In the genomic region with DNA sequence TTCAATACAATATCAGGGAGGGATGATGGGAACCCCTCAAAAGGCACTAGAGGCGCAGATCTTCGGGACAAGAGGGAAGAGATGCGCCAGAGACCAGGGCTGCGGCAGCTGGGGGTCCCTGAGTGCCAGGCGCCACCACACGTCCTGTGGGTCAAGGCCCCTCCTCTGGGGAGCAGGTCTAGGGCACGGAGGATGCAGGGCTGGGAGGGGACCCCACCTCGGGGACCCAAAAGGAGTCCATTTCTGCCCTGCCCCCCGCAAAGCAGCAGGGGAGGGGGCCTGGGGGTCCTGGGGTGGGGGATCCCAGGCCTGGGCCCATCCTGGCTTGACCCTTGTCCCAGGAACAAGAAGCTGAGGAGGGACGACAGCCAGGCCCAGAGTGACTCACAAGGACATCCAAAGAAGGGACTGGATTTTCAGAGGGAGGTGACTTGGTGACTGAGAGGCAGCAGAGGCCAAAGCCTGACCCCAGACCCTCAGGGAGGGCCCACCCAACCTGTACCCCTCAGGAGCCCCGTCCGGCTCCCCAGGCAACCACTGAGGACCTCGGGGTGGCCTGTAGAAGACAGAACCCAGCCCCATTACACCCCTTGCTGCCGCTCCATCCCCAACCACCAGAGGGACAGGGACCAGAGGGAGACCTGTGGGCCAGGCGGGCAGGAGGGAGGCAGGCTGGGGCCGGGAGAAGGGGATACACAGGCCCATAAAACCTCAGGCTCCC, we compare ENCODE assay signal across 8 cellular contexts. TPM values are rescaled to one million over a fixed set of nuclear protein-coding genes. Genes with fewer than 3 reads are reported as not detected.
DNase-seq lines count a peak whose midpoint lies in the region; ATAC-seq and TF ChIP-seq lines count a peak whose summit lies in the region.
"Had no signal": no experiment of that assay in that cellular context is flagged by ENCODE, and none has a peak within 500 bp of the region (broad histone marks: within the 10 kb centered on the region; RNA-seq: fewer than 3 reads in every experiment).

No MANE protein-coding gene starts in this region.

- no peaks in the 10 kb centered on the region for H3K36me3 Mint-ChIP-seq in activated naive CD4-positive, alpha-beta T cell treated with anti-CD3 and anti-CD28 coated beads for 36 hours (ENCODE audit: low read depth)

- WGBS in hepatocyte (ENCODE audit: low lambda C conversion rate, missing lambda C conversion rate) = 85% methylated on average over 14 of the region's 16 CpGs

- ATAC-seq in GM18861 (IDR thresholded peaks at IDR 0.05; ENCODE audit: unreplicated experiment) (no peak), HG03159 (IDR thresholded peaks at IDR 0.05; ENCODE audit: unreplicated experiment) (no peak)
- ATAC-seq: T-cell had no signal

- DNase-seq in GM12864 (ENCODE audit: low read depth) (no peak), MG63 (peak; percentile 45), hepatocyte (ENCODE audit: low spot score) (peak; percentile 58)
- peak; percentile 37 for DNase-seq in activated naive CD4-positive, alpha-beta T cell treated with anti-CD3 and anti-CD28 coated beads for 36 hours
- DNase-seq in stimulated activated naive CD4-positive, alpha-beta T cell treated with Interleukin-2 at 50 U/mL for 16 hours (lab: John Stamatoyannopoulos, UW) = peak; percentile 4

- H2AFZ ChIP-seq in hepatocyte = no peak overlapping the region

- TF ChIP-seq CTCF in GM12864 (IDR thresholded peaks at IDR 0.05; ENCODE audit: low read depth, low read length, missing control alignments) (peak; percentile 66), hepatocyte (IDR thresholded peaks at IDR 0.05; ENCODE audit: poor library complexity) (peak; percentile 47)

- CTCF ChIA-PET in activated naive CD4-positive, alpha-beta T cell treated with anti-CD3 and anti-CD28 coated beads for 36 hours (lab: Charles Lee) = interaction anchor here (1.2 to 4.1 kb wide), 3 partner anchors 81 to 364 kb away, joined by 3 to 34 read pairs (median 8); a partner anchor contains a TSS

- no peaks in the 10 kb centered on the region for H3K9me2 ChIP-seq in hepatocyte (replicated peaks; ENCODE audit: insufficient read depth)

- no peaks in the 10 kb centered on the region for H3K79me2 ChIP-seq in hepatocyte

- H3K9me3 Mint-ChIP-seq in activated naive CD4-positive, alpha-beta T cell treated with anti-CD3 and anti-CD28 coated beads for 36 hours = no peaks in the 10 kb centered on the region
- H3K9me3 Mint-ChIP-seq: T-cell had no signal

- H3K9me3 ChIP-seq in MG63 = no peaks in the 10 kb centered on the region
- H3K9me3 ChIP-seq in hepatocyte (ENCODE audit: low read depth) = no peaks in the 10 kb centered on the region

- no peaks in the 10 kb centered on the region for H3K27me3 Mint-ChIP-seq in activated naive CD4-positive, alpha-beta T cell treated with anti-CD3 and anti-CD28 coated beads for 36 hours (ENCODE audit: low read depth)
- H3K27me3 Mint-ChIP-seq: T-cell had no signal

- no peak overlapping the region for H3K27ac Mint-ChIP-seq in activated naive CD4-positive, alpha-beta T cell treated with anti-CD3 and anti-CD28 coated beads for 36 hours
- H3K27ac Mint-ChIP-seq: T-cell had no signal

- H4K20me1 ChIP-seq in hepatocyte (ENCODE audit: insufficient read depth, poor library complexity, severe bottlenecking) = no peaks in the 10 kb centered on the region

- no peak overlapping the region for H3K27ac ChIP-seq in hepatocyte

- H3K4me1 ChIP-seq in hepatocyte (ENCODE audit: insufficient read depth) = no peaks in the 10 kb centered on the region

- H3K4me3 Mint-ChIP-seq in activated naive CD4-positive, alpha-beta T cell treated with anti-CD3 and anti-CD28 coated beads for 36 hours = no peak overlapping the region
- H3K4me3 Mint-ChIP-seq: T-cell had no signal

- H3K4me1 Mint-ChIP-seq in activated naive CD4-positive, alpha-beta T cell treated with anti-CD3 and anti-CD28 coated beads for 36 hours (ENCODE audit: low read depth) = no peaks in the 10 kb centered on the region
- H3K4me1 Mint-ChIP-seq: T-cell had no signal

- H3K27me3 ChIP-seq in MG63 = no peaks in the 10 kb centered on the region
- H3K27me3 ChIP-seq in hepatocyte = no peaks in the 10 kb centered on the region

- intact Hi-C loops in activated naive CD4-positive, alpha-beta T cell treated with anti-CD3 and anti-CD28 coated beads for 36 hours (cut with micrococcal nuclease) = no loop called here

- no peak overlapping the region for H3K4me2 ChIP-seq in hepatocyte

- H3K36me3 ChIP-seq in MG63 (peaks cover 76% of the 10 kb centered on the region), hepatocyte (replicated peaks; ENCODE audit: insufficient read depth, low read depth) (no peaks in the 10 kb centered on the region)

- H3K4me3 ChIP-seq in GM12864 (ENCODE audit: low read depth, low read length) (no peak overlapping the region), MG63 (no peak overlapping the region), hepatocyte (no peak overlapping the region)

RNA-seq across cellular contexts. Expression of a gene that starts 54.2 kb away (rescaled TPM):
- total RNA-seq in MG63 (2014; rRNA removed; shearing (Covaris generic); ENCODE audit: low replicate concordance) = 8.3 and 21.6 TPM in 2 replicates
- total RNA-seq in activated naive CD4-positive, alpha-beta T cell treated with anti-CD3 and anti-CD28 coated beads for 36 hours = 1 to 10 TPM; 8.8 to 9.9 TPM
- 6.8 and 10.7 TPM in 2 replicates for total RNA-seq in hepatocyte
- polyA plus RNA-seq in hepatocyte = 19.4 and 22.1 TPM in 2 replicates

RNA-seq across cellular contexts. Expression of a gene that starts 54.4 kb away (rescaled TPM):
- 2,095 and 2,469 TPM in 2 replicates for total RNA-seq in MG63 (2014; rRNA removed; shearing (Covaris generic); ENCODE audit: low replicate concordance)
- 1,000 to 10,000 TPM; 3,038 to 3,119 TPM for total RNA-seq in activated naive CD4-positive, alpha-beta T cell treated with anti-CD3 and anti-CD28 coated beads for 36 hours
- 1,720 and 2,202 TPM in 2 replicates for total RNA-seq in hepatocyte
- 392 and 417 TPM in 2 replicates for polyA plus RNA-seq in hepatocyte
